19 cellular contexts compared by ENCODE assay signal in genomic region chr1:174939771-174940545, GRCh38.
"Had no signal": no experiment of that assay in that cellular context is flagged by ENCODE, and none has a peak within 500 bp of the region (broad histone marks: within the 10 kb centered on the region; RNA-seq: fewer than 3 reads in every experiment).

No MANE protein-coding gene starts in this region.

- DNase-seq: activated CD4-positive, alpha-beta T cell treated with anti-CD3 and anti-CD28 coated beads for 1 hour; activated CD8-positive, alpha-beta memory T cell treated with anti-CD3 and anti-CD28 coated beads for 24 hours; activated gamma-delta T cell treated with Interleukin-2 at 50 U/mL for 16 hours; adrenal gland; cortex of kidney; effector CD4-positive, alpha-beta T cell; head of caudate nucleus; kidney glomerular epithelial cell; left ventricle myocardium superior; mucosa of descending colon; naive thymus-derived CD8-positive, alpha-beta T cell; pancreas; stimulated activated naive CD4-positive, alpha-beta T cell; T-helper 9 cell had no signal

- H3K27me3 ChIP-seq: adrenal gland, breast epithelium, pancreas had no signal

- ATAC-seq: activated naive CD4-positive, alpha-beta T cell treated with anti-CD3 and anti-CD28 coated beads, Interleukin-2, amount 50 U/mL, for 72 hours; left ventricle myocardium superior; mucosa of descending colon; naive thymus-derived CD8-positive, alpha-beta T cell; pancreas had no signal

- H3K36me3 Mint-ChIP-seq: activated naive CD4-positive, alpha-beta T cell treated with anti-CD3 and anti-CD28 coated beads, Interleukin-2, amount 50 U/mL, for 72 hours had no signal

- H3K9me3 ChIP-seq: adrenal gland, breast epithelium, mucosa of descending colon, pancreas had no signal

- H3K27ac Mint-ChIP-seq: activated naive CD4-positive, alpha-beta T cell treated with anti-CD3 and anti-CD28 coated beads, Interleukin-2, amount 50 U/mL, for 72 hours; activated T-helper 1 cell treated with anti-CD3 and anti-CD28 coated beads, Interleukin-12 subunit alpha, Interleukin-12 subunit beta, Interleukin-2, Interleukin-4 antibody, amounts not matched to agents 30 ng/mL and 10 ng/mL and 1 ng/mL, durations not matched to agents 14 hours and 24 hours and 36 hours; memory B cell had no signal

- H3K27me3 Mint-ChIP-seq: memory B cell; naive thymus-derived CD8-positive, alpha-beta T cell had no signal

- H3K27ac ChIP-seq: adrenal gland, breast epithelium, pancreas, VCaP had no signal

- H3K36me3 ChIP-seq: adrenal gland, breast epithelium, pancreas had no signal

- H3K9me3 Mint-ChIP-seq: activated naive CD4-positive, alpha-beta T cell treated with anti-CD3 and anti-CD28 coated beads, Interleukin-2, amount 50 U/mL, for 72 hours; activated T-helper 1 cell treated with anti-CD3 and anti-CD28 coated beads, Interleukin-12 subunit alpha, Interleukin-12 subunit beta, Interleukin-2, Interleukin-4 antibody, amounts not matched to agents 30 ng/mL and 10 ng/mL and 1 ng/mL, durations not matched to agents 14 hours and 24 hours and 36 hours; memory B cell; naive thymus-derived CD8-positive, alpha-beta T cell had no signal

- H3K4me3 Mint-ChIP-seq: activated T-helper 1 cell treated with anti-CD3 and anti-CD28 coated beads, Interleukin-12 subunit alpha, Interleukin-12 subunit beta, Interleukin-2, Interleukin-4 antibody, amounts not matched to agents 30 ng/mL and 10 ng/mL and 1 ng/mL, durations not matched to agents 14 hours and 24 hours and 36 hours; memory B cell had no signal

- H3K4me3 ChIP-seq: adrenal gland, breast epithelium, mucosa of descending colon, pancreas had no signal
